9 cellular contexts compared by ENCODE assay signal in genomic region chr3:169041677-169042171, GRCh38.
DNase-seq lines count a peak whose midpoint lies in the region; ATAC-seq and FAIRE-seq lines count a peak whose summit lies in the region.
"Had no signal": no experiment of that assay in that cellular context is flagged by ENCODE, and none has a peak within 500 bp of the region (broad histone marks: within the 10 kb centered on the region; RNA-seq: fewer than 3 reads in every experiment).

No MANE protein-coding gene starts in this region.

- no peak for FAIRE-seq in HTR-8/SVneo (lab: Jason Lieb, UNC)

- H3K9me3 Mint-ChIP-seq in activated CD4-positive, alpha-beta T cell treated with anti-CD3 and anti-CD28 coated beads, Interleukin-2, amount 10 ng/mL, durations not matched to agents 7 days and 5 days = no peaks in the 10 kb centered on the region
- H3K9me3 Mint-ChIP-seq: dendritic cell treated with granulocyte-macrophage colony-stimulating factor and Interleukin-4, amounts not matched to agents 40 ng/mL and 50 ng/mL, for 4 days had no signal

- no peaks in the 10 kb centered on the region for H3K36me3 Mint-ChIP-seq in activated CD4-positive, alpha-beta T cell treated with anti-CD3 and anti-CD28 coated beads, Interleukin-2, amount 10 ng/mL, durations not matched to agents 7 days and 5 days (ENCODE audit: low read depth)

- peaks cover 18% of the 10 kb centered on the region for H3K4me1 ChIP-seq in adipocyte (ENCODE audit: control insufficient read depth, insufficient read depth, low read length)

- peak; percentile 45 to 47 for DNase-seq in AML-193 (lab: John Stamatoyannopoulos, UW)
- peak; percentile 14 for DNase-seq in HTR-8/SVneo (ENCODE audit: insufficient read length, low spot score)
- DNase-seq in adipocyte (ENCODE audit: low read depth) = peak; percentile 82
- peak; percentile 3 for DNase-seq in inferior parietal cortex (ENCODE audit: extremely low spot score)
- DNase-seq in T1000 (lab: John Stamatoyannopoulos, UW) = no peak
- DNase-seq in activated CD4-positive, alpha-beta T cell treated with anti-CD3 and anti-CD28 coated beads, Interleukin-2, amount 10 ng/mL, durations not matched to agents 7 days and 5 days = no peak

- no peaks in the 10 kb centered on the region for H3K36me3 ChIP-seq in adipocyte (ENCODE audit: control insufficient read depth, insufficient read depth, low read length, severe bottlenecking)

- CTCF ChIA-PET in activated CD4-positive, alpha-beta T cell treated with anti-CD3 and anti-CD28 coated beads, Interleukin-2, amount 10 ng/mL, durations not matched to agents 7 days and 5 days (lab: Charles Lee) = no interaction called here

- peak overlapping the region; percentile 55 for H3K9ac ChIP-seq in adipocyte (ENCODE audit: low read length)

- no peaks in the 10 kb centered on the region for H3K27me3 ChIP-seq in adipocyte (replicated peaks; ENCODE audit: control insufficient read depth, insufficient read depth, low read length)

- H3K4me3 Mint-ChIP-seq in activated CD4-positive, alpha-beta T cell treated with anti-CD3 and anti-CD28 coated beads, Interleukin-2, amount 10 ng/mL, durations not matched to agents 7 days and 5 days = no peak overlapping the region
- H3K4me3 Mint-ChIP-seq: dendritic cell treated with granulocyte-macrophage colony-stimulating factor and Interleukin-4, amounts not matched to agents 40 ng/mL and 50 ng/mL, for 4 days had no signal

- ATAC-seq in GM21367 (IDR thresholded peaks at IDR 0.05; ENCODE audit: unreplicated experiment) (no peak), GM21529 (IDR thresholded peaks at IDR 0.05; ENCODE audit: unreplicated experiment) (no peak)

- no peak overlapping the region for H3K27ac Mint-ChIP-seq in activated CD4-positive, alpha-beta T cell treated with anti-CD3 and anti-CD28 coated beads, Interleukin-2, amount 10 ng/mL, durations not matched to agents 7 days and 5 days
- H3K27ac Mint-ChIP-seq: dendritic cell treated with granulocyte-macrophage colony-stimulating factor and Interleukin-4, amounts not matched to agents 40 ng/mL and 50 ng/mL, for 4 days had no signal

- peak overlapping the region; percentile 61 for H3K4me3 ChIP-seq in adipocyte (ENCODE audit: low read length)

- no peaks in the 10 kb centered on the region for H3K4me1 Mint-ChIP-seq in activated CD4-positive, alpha-beta T cell treated with anti-CD3 and anti-CD28 coated beads, Interleukin-2, amount 10 ng/mL, durations not matched to agents 7 days and 5 days

- no peaks in the 10 kb centered on the region for H3K9me3 ChIP-seq in adipocyte (ENCODE audit: control insufficient read depth, low read length)

- POLR2A ChIA-PET in activated CD4-positive, alpha-beta T cell treated with anti-CD3 and anti-CD28 coated beads, Interleukin-2, amount 10 ng/mL, durations not matched to agents 7 days and 5 days (lab: Charles Lee) = no interaction called here

- H3K27me3 Mint-ChIP-seq in activated CD4-positive, alpha-beta T cell treated with anti-CD3 and anti-CD28 coated beads, Interleukin-2, amount 10 ng/mL, durations not matched to agents 7 days and 5 days = no peaks in the 10 kb centered on the region
- H3K27me3 Mint-ChIP-seq: dendritic cell treated with granulocyte-macrophage colony-stimulating factor and Interleukin-4, amounts not matched to agents 40 ng/mL and 50 ng/mL, for 4 days had no signal

Comparison
In these comparisons a context has a peak if more than half of its experiments do, and no peak if none do; other contexts are left out.
1. DNase-seq: peak in AML-193 (2 of 2), HTR-8/SVneo (single experiment), adipocyte (single experiment) and inferior parietal cortex (single experiment); none in T1000 (single experiment) and activated CD4-positive, alpha-beta T cell treated with anti-CD3 and anti-CD28 coated beads, Interleukin-2, amount 10 ng/mL, durations not matched to agents 7 days and 5 days (single experiment).